In genomic region chr6:134551245-134551960, GRCh38 we compare ENCODE assay signal across 11 cellular contexts.
DNase-seq lines count a peak whose midpoint lies in the region; ATAC-seq, FAIRE-seq and TF ChIP-seq lines count a peak whose summit lies in the region.
"Had no signal": no experiment of that assay in that cellular context is flagged by ENCODE, and none has a peak within 500 bp of the region (broad histone marks: within the 10 kb centered on the region; RNA-seq: fewer than 3 reads in every experiment).

No MANE protein-coding gene starts in this region.

- FAIRE-seq in HTR-8/SVneo (lab: Jason Lieb, UNC) = peak; percentile 86

- TF ChIP-seq CTCF in cardiac fibroblast (IDR thresholded peaks at IDR 0.05; ENCODE audit: low read depth, low read length) (no peak), vagina (IDR thresholded peaks at IDR 0.05) (no peak)

- no peaks in the 10 kb centered on the region for H3K79me2 ChIP-seq in ACC112 (ENCODE audit: control insufficient read depth, insufficient read depth, low read length, unreplicated experiment)

- no peaks in the 10 kb centered on the region for H3K36me3 ChIP-seq in ACC112 (ENCODE audit: insufficient read depth, low read length)
- no peaks in the 10 kb centered on the region for H3K36me3 ChIP-seq in vagina
- H3K36me3 ChIP-seq: BLaER1 treated with 17β-estradiol and CSF1 and Interleukin-3, amounts not matched to agents 10 nM and 100 nM had no signal

- DNase-seq in HTR-8/SVneo (ENCODE audit: insufficient read length, low spot score) (peak; percentile 17), cardiac fibroblast (ENCODE audit: low read depth in 2 of 2) (peak; percentile 89 to 92), left lobe of liver (ENCODE audit: low spot score) (no peak), NCI-H187 (lab: John Stamatoyannopoulos, UW) (no peak), vagina (ENCODE audit: extremely low spot score in 2 of 2) (no peak), DMS 273 (lab: John Stamatoyannopoulos, UW; ENCODE audit: unreplicated experiment) (no peak)
- DNase-seq: NCI-H446 treated with DMSO at 0.1 percent for 48 hours had no signal

- TF ChIP-seq POLR2A in vagina (IDR thresholded peaks at IDR 0.05) = no peak

- peak overlapping the region; percentile 35 for H2AFZ ChIP-seq in ACC112 (ENCODE audit: low read length, unreplicated experiment)

- ATAC-seq in left lobe of liver = peak; percentile 76
- no peak for ATAC-seq in HG03196 (IDR thresholded peaks at IDR 0.05; ENCODE audit: unreplicated experiment)

- H3K4me3 ChIP-seq in ACC112 (ENCODE audit: low read depth, low read length) = peak overlapping the region; percentile 64
- no peak overlapping the region for H3K4me3 ChIP-seq in cardiac fibroblast (replicated peaks in 1 of 2; ENCODE audit: low read depth in 2 of 2, low read length in 2 of 2)
- no peak overlapping the region for H3K4me3 ChIP-seq in vagina
- H3K4me3 ChIP-seq: BLaER1 treated with 17β-estradiol and CSF1 and Interleukin-3, amounts not matched to agents 10 nM and 100 nM had no signal

- H3K27me3 ChIP-seq in ACC112 (ENCODE audit: insufficient read depth, low read length) = no peaks in the 10 kb centered on the region
- H3K27me3 ChIP-seq in vagina = no peaks in the 10 kb centered on the region
- H3K27me3 ChIP-seq: BLaER1 treated with 17β-estradiol and CSF1 and Interleukin-3, amounts not matched to agents 10 nM and 100 nM had no signal

- intact Hi-C loops in vagina (cut with DNase I) = no loop called here

- H3K27ac ChIP-seq in ACC112 (ENCODE audit: low read depth, low read length) (peak overlapping the region; percentile 89), vagina (no peak overlapping the region)
- H3K27ac ChIP-seq: BLaER1 treated with 17β-estradiol and CSF1 and Interleukin-3, amounts not matched to agents 10 nM and 100 nM; KMS-11 had no signal

- H3K9me3 ChIP-seq in vagina = no peaks in the 10 kb centered on the region

- peaks cover 27% of the 10 kb centered on the region for H3K4me1 ChIP-seq in ACC112 (ENCODE audit: control insufficient read depth, insufficient read depth, low read length, unreplicated experiment)
- peaks cover 18% of the 10 kb centered on the region for H3K4me1 ChIP-seq in vagina

Comparison
In these comparisons a context has a peak if more than half of its experiments do, and no peak if none do; other contexts are left out.
1. DNase-seq: peak in HTR-8/SVneo (single experiment) and cardiac fibroblast (2 of 2); none in left lobe of liver (single experiment), NCI-H187 (0 of 2), vagina (0 of 2) and DMS 273 (single experiment).